1 cellular context compared by ENCODE assay signal in the genomic region with DNA sequence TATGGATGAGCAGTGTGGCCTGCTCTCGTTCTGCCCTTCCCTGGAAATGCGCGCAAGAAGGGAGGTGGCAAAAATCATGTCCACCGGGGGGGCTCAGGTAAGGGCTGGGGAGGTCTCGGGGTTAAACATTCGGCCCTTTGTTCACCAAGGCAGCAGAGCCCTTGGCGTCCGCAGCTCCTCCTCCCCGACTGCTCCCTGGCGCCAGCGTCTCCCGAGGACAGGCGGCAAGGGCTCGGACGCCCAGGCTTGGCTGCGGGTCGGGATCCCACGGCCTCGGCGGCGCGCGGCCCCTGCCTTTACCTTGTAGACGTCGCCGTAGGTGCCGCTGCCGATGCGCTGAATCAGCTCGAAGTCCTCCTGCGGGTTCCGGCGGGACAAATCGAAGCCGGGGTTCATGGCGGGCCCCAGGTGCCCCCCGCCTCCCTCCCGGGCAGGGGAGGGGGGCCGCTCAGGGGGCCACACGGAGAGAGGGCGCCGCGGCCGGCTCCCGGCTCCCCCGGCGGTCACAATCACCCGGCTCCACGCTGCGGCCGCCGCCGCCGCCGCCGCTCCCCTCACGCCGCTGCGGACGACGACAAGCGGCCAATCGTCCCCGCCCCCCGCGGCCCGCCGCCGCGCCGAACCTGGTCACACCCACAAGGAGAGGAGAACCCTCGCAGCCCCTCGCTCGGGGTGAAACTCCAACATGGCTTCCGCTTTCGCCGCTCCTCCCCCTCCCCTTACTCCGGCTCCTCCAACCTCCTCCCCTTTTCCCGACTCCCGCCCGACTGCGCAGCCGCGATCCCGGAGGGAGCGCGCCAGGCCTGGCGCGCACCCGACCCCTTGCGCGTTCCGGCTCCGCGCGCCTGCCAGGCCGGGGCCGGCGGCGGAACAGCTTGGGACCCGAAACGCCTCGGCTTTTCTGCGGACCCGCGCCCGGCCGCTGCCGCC.
A peak's percentile ranks its signal among the peaks of the same experiment; 100 is the strongest.
TF ChIP-seq lines count a peak whose summit lies in the region.

A gene (minus strand): TSS at position 694 of the 930 bp plus-strand sequence. CDS start 298 bp downstream, at position 396.

TF ChIP-seq in WTC11, 78 proteins besides CTCF, POLR2A, EP300 and RAD21 (continued from another document):
- TF ChIP-seq, protein P1, sequence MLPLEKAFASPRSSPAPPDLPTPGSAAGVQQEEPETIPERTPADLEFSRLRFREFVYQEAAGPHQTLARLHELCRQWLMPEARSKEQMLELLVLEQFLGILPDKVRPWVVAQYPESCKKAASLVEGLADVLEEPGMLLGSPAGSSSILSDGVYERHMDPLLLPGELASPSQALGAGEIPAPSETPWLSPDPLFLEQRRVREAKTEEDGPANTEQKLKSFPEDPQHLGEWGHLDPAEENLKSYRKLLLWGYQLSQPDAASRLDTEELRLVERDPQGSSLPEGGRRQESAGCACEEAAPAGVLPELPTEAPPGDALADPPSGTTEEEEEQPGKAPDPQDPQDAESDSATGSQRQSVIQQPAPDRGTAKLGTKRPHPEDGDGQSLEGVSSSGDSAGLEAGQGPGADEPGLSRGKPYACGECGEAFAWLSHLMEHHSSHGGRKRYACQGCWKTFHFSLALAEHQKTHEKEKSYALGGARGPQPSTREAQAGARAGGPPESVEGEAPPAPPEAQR (CRISPR knock-in tag; IDR thresholded peaks at IDR 0.05), result no peak
- 0 out of 2 replicates have a peak, but pooled peaks have one; percentile 7 for TF ChIP-seq ETV6 (CRISPR knock-in tag; IDR thresholded peaks at IDR 0.05)
- TF ChIP-seq, protein P2, sequence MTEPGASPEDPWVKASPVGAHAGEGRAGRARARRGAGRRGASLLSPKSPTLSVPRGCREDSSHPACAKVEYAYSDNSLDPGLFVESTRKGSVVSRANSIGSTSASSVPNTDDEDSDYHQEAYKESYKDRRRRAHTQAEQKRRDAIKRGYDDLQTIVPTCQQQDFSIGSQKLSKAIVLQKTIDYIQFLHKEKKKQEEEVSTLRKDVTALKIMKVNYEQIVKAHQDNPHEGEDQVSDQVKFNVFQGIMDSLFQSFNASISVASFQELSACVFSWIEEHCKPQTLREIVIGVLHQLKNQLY (CRISPR knock-in tag; IDR thresholded peaks at IDR 0.05), result 0 out of 2 replicates have a peak, but pooled peaks have one; percentile 69
- TF ChIP-seq, protein P3, sequence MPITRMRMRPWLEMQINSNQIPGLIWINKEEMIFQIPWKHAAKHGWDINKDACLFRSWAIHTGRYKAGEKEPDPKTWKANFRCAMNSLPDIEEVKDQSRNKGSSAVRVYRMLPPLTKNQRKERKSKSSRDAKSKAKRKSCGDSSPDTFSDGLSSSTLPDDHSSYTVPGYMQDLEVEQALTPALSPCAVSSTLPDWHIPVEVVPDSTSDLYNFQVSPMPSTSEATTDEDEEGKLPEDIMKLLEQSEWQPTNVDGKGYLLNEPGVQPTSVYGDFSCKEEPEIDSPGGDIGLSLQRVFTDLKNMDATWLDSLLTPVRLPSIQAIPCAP (CRISPR knock-in tag; IDR thresholded peaks at IDR 0.05), result no peak
- TF ChIP-seq ELF4 (CRISPR knock-in tag; IDR thresholded peaks at IDR 0.05; ENCODE audit: low read depth), result no peak
- TF ChIP-seq, protein P4, sequence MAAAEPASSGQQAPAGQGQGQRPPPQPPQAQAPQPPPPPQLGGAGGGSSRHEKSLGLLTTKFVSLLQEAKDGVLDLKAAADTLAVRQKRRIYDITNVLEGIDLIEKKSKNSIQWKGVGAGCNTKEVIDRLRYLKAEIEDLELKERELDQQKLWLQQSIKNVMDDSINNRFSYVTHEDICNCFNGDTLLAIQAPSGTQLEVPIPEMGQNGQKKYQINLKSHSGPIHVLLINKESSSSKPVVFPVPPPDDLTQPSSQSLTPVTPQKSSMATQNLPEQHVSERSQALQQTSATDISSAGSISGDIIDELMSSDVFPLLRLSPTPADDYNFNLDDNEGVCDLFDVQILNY (CRISPR knock-in tag; IDR thresholded peaks at IDR 0.05), result peak; percentile 79
